Comparison of ENCODE assay signal across 26 cellular contexts in the genomic region with DNA sequence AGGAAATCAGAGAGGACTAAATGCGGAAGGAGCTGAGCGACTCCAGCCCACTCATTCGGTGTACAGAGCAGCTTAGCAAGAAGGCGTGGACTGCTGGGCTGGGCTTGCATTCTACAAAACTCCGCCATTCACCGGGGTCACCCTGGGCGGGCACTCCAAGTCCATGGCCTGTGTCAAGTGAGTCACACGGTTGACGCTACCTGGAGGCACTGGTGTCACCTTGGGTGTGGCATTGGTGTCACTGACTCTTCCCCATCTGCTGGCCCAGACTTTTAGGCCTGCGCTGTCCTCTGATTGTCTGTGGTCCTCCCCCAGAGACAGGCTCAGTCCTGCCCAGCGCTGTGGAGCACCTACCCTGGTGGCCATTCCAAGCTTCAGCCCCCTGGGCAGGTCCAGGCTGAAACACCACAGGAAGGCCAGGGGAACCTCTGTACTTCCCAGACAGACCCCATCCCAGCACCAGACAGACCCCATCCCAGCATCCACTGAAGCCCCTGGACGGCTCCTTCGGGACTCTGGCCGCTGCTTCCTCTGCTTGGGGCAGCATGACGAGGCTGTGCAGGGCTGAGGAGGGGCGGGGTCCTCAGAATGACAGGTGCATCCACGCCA. TPM values are rescaled to one million over a fixed set of nuclear protein-coding genes. Genes with fewer than 3 reads are reported as not detected.
DNase-seq lines count a peak whose midpoint lies in the region; ATAC-seq and TF ChIP-seq lines count a peak whose summit lies in the region.
"Had no signal": no experiment of that assay in that cellular context is flagged by ENCODE, and none has a peak within 500 bp of the region (broad histone marks: within the 10 kb centered on the region; RNA-seq: fewer than 3 reads in every experiment).

No MANE protein-coding gene starts in this region.

- CTCF ChIA-PET in Panc1 (lab: Charles Lee) = no interaction called here

- in situ Hi-C loops in Panc1 (cut with HindIII; ENCODE audit: low pct_unique_long_range_greater_than_20kb, low sequenced_read_pairs) = no loop called here

- H3K27me3 ChIP-seq in Panc1 (ENCODE audit: control insufficient read depth, insufficient read depth, low read length) (no peaks in the 10 kb centered on the region), left lung (peaks cover 0 to 12% of the 10 kb centered on the region in 2 donors), sigmoid colon (no peaks in the 10 kb centered on the region)

- 54 to 73% methylated on average over 17 of the region's 17 CpGs for WGBS in sigmoid colon, 2 donors

- intact Hi-C loops in Panc1 (cut with micrococcal nuclease; ENCODE audit: unreplicated experiment) = no loop called here
- intact Hi-C loops in left lung (cut with DNase I) = no loop called here
- intact Hi-C loops in sigmoid colon (cut with DNase I) = no loop called here

- TF ChIP-seq POLR2A in sigmoid colon (IDR thresholded peaks at IDR 0.05) = no peak

- no peak overlapping the region for H3K4me3 ChIP-seq in Panc1 (ENCODE audit: low read depth in 2 of 2, low read length in 2 of 2)
- H3K4me3 ChIP-seq in left lung = no peak overlapping the region
- no peak overlapping the region for H3K4me3 ChIP-seq in sigmoid colon
- H3K4me3 ChIP-seq: HAP-1, heart right ventricle had no signal

- H3K4me1 ChIP-seq in Panc1 (ENCODE audit: control insufficient read depth, insufficient read depth, low read length) (no peaks in the 10 kb centered on the region), left lung (no peaks in the 10 kb centered on the region), sigmoid colon (no peaks in the 10 kb centered on the region)
- H3K4me1 ChIP-seq: HAP-1, heart right ventricle had no signal

- H3K27ac ChIP-seq in Panc1 (ENCODE audit: low read length) (no peak overlapping the region), left lung (no peak overlapping the region), sigmoid colon (no peak overlapping the region)
- H3K27ac ChIP-seq: epithelial cell of prostate, heart right ventricle had no signal

- no peak for TF ChIP-seq CTCF in Panc1 (IDR thresholded peaks at IDR 0.05)
- no peak for TF ChIP-seq CTCF in left lung (IDR thresholded peaks at IDR 0.05)
- no peak for TF ChIP-seq CTCF in sigmoid colon (IDR thresholded peaks at IDR 0.05)

- ATAC-seq in Panc1 (peak; percentile 42), left lung (peak; percentile 79)
- ATAC-seq: activated CD4-positive, alpha-beta T cell treated with anti-CD3 and anti-CD28 coated beads for 36 hours; activated T-cell treated with anti-CD3 and anti-CD28 coated beads, Interleukin-2, amount 50 U/mL, for 72 hours; heart right ventricle; right cardiac atrium had no signal

- no TSS peak for BruUV-seq in Panc1 (replicated peaks; lab: Mats Ljungman, UMichigan)

- POLR2A ChIA-PET in Panc1 (lab: Charles Lee) = no interaction called here

- no peak for TF ChIP-seq EP300 in sigmoid colon (IDR thresholded peaks at IDR 0.05)

- H3K9me3 ChIP-seq in Panc1 (ENCODE audit: control insufficient read depth, insufficient read depth, low read depth, low read length) (no peaks in the 10 kb centered on the region), left lung (no peaks in the 10 kb centered on the region), sigmoid colon (no peaks in the 10 kb centered on the region)
- H3K9me3 ChIP-seq: HAP-1, heart right ventricle had no signal

- no peaks in the 10 kb centered on the region for H3K36me3 ChIP-seq in Panc1 (ENCODE audit: control insufficient read depth, insufficient read depth, low read length)
- no peaks in the 10 kb centered on the region for H3K36me3 ChIP-seq in left lung
- no peaks in the 10 kb centered on the region for H3K36me3 ChIP-seq in sigmoid colon
- H3K36me3 ChIP-seq: HAP-1, heart right ventricle had no signal

- DNase-seq in HT-29 (ENCODE audit: low spot score) (peak; percentile 20), Panc1 (ENCODE audit: low read depth, low spot score) (no peak), left lung (no peak), sigmoid colon (peak; percentile 25), NCI-H1417 (lab: John Stamatoyannopoulos, UW) (no peak), dermis blood vessel endothelial cell (no peak)
- no peak for DNase-seq in activated CD4-positive, alpha-beta T cell treated with anti-CD3 and anti-CD28 coated beads for 48 hours
- DNase-seq: activated CD4-positive, alpha-beta T cell treated with anti-CD3 and anti-CD28 coated beads for 36 hours; activated T-cell treated with anti-CD3 and anti-CD28 coated beads, Interleukin-2, amount 50 U/mL, for 72 hours; caudate nucleus; foreskin fibroblast; heart right ventricle; MV-4-11; NCI-H187; NCI-H69; SIG-M5; T-helper 1 cell had no signal

RNA-seq across cellular contexts. Expression of a gene that starts 30.6 kb away (rescaled TPM):
- not detected in 2 replicates for total RNA-seq in HT-29 (2014; rRNA removed; shearing (Covaris generic))
- total RNA-seq in Panc1 (2021; ENCODE audit: unreplicated experiment) (not detected), left lung (not detected), sigmoid colon (not detected), dermis blood vessel endothelial cell (not detected in 2 replicates)
- not detected for polyA plus RNA-seq in Panc1 (2012; ENCODE audit: insufficient read length)
- polyA plus RNA-seq in sigmoid colon = not detected
- total RNA-seq: activated CD4-positive, alpha-beta T cell treated with anti-CD3 and anti-CD28 coated beads for 36 hours; activated T-cell treated with anti-CD3 and anti-CD28 coated beads, Interleukin-2, amount 50 U/mL, for 72 hours; aorta; heart right ventricle; lower leg skin; omental fat pad; right cardiac atrium; subcutaneous adipose tissue had no signal
- polyA plus RNA-seq: aorta, CD14-positive monocyte, heart right ventricle, right cardiac atrium, urinary bladder had no signal

Comparison
In these comparisons a context has a peak if more than half of its experiments do, and no peak if none do; other contexts are left out.
1. DNase-seq: peak in HT-29 (single experiment) and sigmoid colon (single experiment); none in Panc1 (single experiment), left lung (0 of 2), NCI-H1417 (0 of 3), activated CD4-positive, alpha-beta T cell treated with anti-CD3 and anti-CD28 coated beads for 48 hours (single experiment) and dermis blood vessel endothelial cell (single experiment).